In the genomic region with DNA sequence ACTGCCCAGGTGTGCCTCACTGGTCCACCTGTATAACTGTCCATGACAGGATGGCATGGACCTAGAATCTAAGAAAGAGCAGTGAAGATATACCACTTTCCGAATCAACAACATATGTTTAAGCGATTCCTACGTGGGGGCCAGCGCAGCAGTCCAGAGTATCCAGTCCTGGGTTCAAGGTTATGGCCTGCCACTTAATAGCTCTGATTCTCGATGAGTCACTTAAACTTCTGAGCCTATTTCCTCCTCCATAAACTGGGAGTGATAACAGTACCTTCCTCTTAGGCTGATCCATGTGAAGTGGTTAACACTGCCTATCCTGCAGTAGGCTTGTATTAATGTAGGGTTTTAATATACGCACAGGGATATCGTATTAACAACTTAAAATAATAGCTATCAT, we compare ENCODE assay signal across 23 cellular contexts.
"Had no signal": no experiment of that assay in that cellular context is flagged by ENCODE, and none has a peak within 500 bp of the region (broad histone marks: within the 10 kb centered on the region; RNA-seq: fewer than 3 reads in every experiment).

No MANE protein-coding gene starts in this region.

- H3K27ac Mint-ChIP-seq: activated naive CD8-positive, alpha-beta T cell treated with anti-CD3 and anti-CD28 coated beads for 36 hours; dendritic cell treated with granulocyte-macrophage colony-stimulating factor and Interleukin-4, amounts not matched to agents 40 ng/mL and 50 ng/mL, for 4 days; mesothelial cell of epicardium; progenitor cell of endocrine pancreas; T-helper 1 cell treated with Interleukin-12 subunit alpha and Interleukin-12 subunit beta and Interleukin-4 antibody, amounts not matched to agents 30 μg/mL and 1 μg/mL, for 36 hours had no signal

- H3K4me3 ChIP-seq: cardiac muscle cell, esophagus muscularis mucosa, gastroesophageal sphincter, heart right ventricle, tibial artery, uterus had no signal

- H3K4me3 Mint-ChIP-seq: activated naive CD8-positive, alpha-beta T cell treated with anti-CD3 and anti-CD28 coated beads for 36 hours; dendritic cell treated with granulocyte-macrophage colony-stimulating factor and Interleukin-4, amounts not matched to agents 40 ng/mL and 50 ng/mL, for 4 days; mesothelial cell of epicardium; T-helper 1 cell treated with Interleukin-12 subunit alpha and Interleukin-12 subunit beta and Interleukin-4 antibody, amounts not matched to agents 30 μg/mL and 1 μg/mL, for 36 hours had no signal

- H3K9me3 ChIP-seq: esophagus muscularis mucosa, gastroesophageal sphincter, uterus had no signal

- H3K36me3 ChIP-seq: cardiac muscle cell, esophagus muscularis mucosa, gastroesophageal sphincter, heart right ventricle, tibial artery, uterus, WERI-Rb-1 had no signal

- H3K27me3 ChIP-seq: cardiac muscle cell, esophagus muscularis mucosa, gastroesophageal sphincter, heart right ventricle, tibial artery, uterus had no signal

- H3K27ac ChIP-seq: cardiac muscle cell, esophagus muscularis mucosa, gastroesophageal sphincter, heart right ventricle, tibial artery, uterus, WERI-Rb-1 had no signal

- DNase-seq: activated CD4-positive, alpha-beta T cell treated with anti-CD3 and anti-CD28 coated beads for 1 hour; activated CD4-positive, alpha-beta T cell treated with anti-CD3 and anti-CD28 coated beads, Interleukin-2, amount 50 U/mL, for 48 hours; activated naive CD4-positive, alpha-beta T cell; activated naive CD8-positive, alpha-beta T cell treated with anti-CD3 and anti-CD28 coated beads for 36 hours; amniotic stem cell; effector CD8-positive, alpha-beta T cell; heart right ventricle; kidney glomerular epithelial cell; stimulated activated CD4-positive, alpha-beta T cell treated with anti-CD3 and anti-CD28 coated beads, Interleukin-12 subunit alpha, Interleukin-12 subunit beta, amount 100 ng/mL, for 4 hours; stimulated activated CD4-positive, alpha-beta T cell treated with anti-CD3 and anti-CD28 coated beads, Interleukin-1b, Interleukin-23, amount 100 ng/mL, for 48 hours; stimulated activated CD8-positive, alpha-beta memory T cell treated with anti-CD3 and anti-CD28 coated beads, Interleukin-4, amount 100 ng/mL, for 48 hours; stimulated activated naive CD4-positive, alpha-beta T cell; substantia nigra; tibial artery; uterus; WERI-Rb-1 had no signal

- H3K27me3 Mint-ChIP-seq: activated naive CD8-positive, alpha-beta T cell treated with anti-CD3 and anti-CD28 coated beads for 36 hours; dendritic cell treated with granulocyte-macrophage colony-stimulating factor and Interleukin-4, amounts not matched to agents 40 ng/mL and 50 ng/mL, for 4 days; progenitor cell of endocrine pancreas had no signal

- H3K4me1 ChIP-seq: uterus had no signal

- H3K9me3 Mint-ChIP-seq: activated naive CD8-positive, alpha-beta T cell treated with anti-CD3 and anti-CD28 coated beads for 36 hours; dendritic cell treated with granulocyte-macrophage colony-stimulating factor and Interleukin-4, amounts not matched to agents 40 ng/mL and 50 ng/mL, for 4 days had no signal

- ATAC-seq: gastroesophageal sphincter, heart right ventricle had no signal
